17 cellular contexts compared by ENCODE assay signal in genomic region chr13:111396457-111396856, GRCh38.
"Had no signal": no experiment of that assay in that cellular context is flagged by ENCODE, and none has a peak within 500 bp of the region (broad histone marks: within the 10 kb centered on the region; RNA-seq: fewer than 3 reads in every experiment).

No MANE protein-coding gene starts in this region.

- H3K27me3 Mint-ChIP-seq: activated CD4-positive, alpha-beta memory T cell treated with anti-CD3 and anti-CD28 coated beads for 36 hours; activated naive CD8-positive, alpha-beta T cell treated with anti-CD3 and anti-CD28 coated beads, Interleukin-2, amount 50 U/mL, for 24 hours; naive thymus-derived CD8-positive, alpha-beta T cell; stimulated activated naive CD8-positive, alpha-beta T cell treated with anti-CD3 and anti-CD28 coated beads, Interleukin-15, Interleukin-2, amounts not matched to agents 100 ng/mL and 50 ng/mL, for 24 hours had no signal

- H3K4me1 Mint-ChIP-seq: activated naive CD8-positive, alpha-beta T cell treated with anti-CD3 and anti-CD28 coated beads, Interleukin-2, amount 50 U/mL, for 24 hours had no signal

- H3K36me3 Mint-ChIP-seq: activated CD4-positive, alpha-beta memory T cell treated with anti-CD3 and anti-CD28 coated beads for 36 hours; mesothelial cell of epicardium; naive thymus-derived CD8-positive, alpha-beta T cell had no signal

- ATAC-seq: activated naive CD8-positive, alpha-beta T cell treated with anti-CD3 and anti-CD28 coated beads, Interleukin-2, amount 50 U/mL, for 24 hours; naive thymus-derived CD8-positive, alpha-beta T cell; pancreas; right cardiac atrium had no signal

- H3K9me3 Mint-ChIP-seq: activated CD4-positive, alpha-beta memory T cell treated with anti-CD3 and anti-CD28 coated beads for 36 hours; activated naive CD8-positive, alpha-beta T cell treated with anti-CD3 and anti-CD28 coated beads, Interleukin-2, amount 50 U/mL, for 24 hours; naive thymus-derived CD8-positive, alpha-beta T cell; stimulated activated naive CD8-positive, alpha-beta T cell treated with anti-CD3 and anti-CD28 coated beads, Interleukin-15, Interleukin-2, amounts not matched to agents 100 ng/mL and 50 ng/mL, for 24 hours had no signal

- H3K4me3 Mint-ChIP-seq: activated CD4-positive, alpha-beta memory T cell treated with anti-CD3 and anti-CD28 coated beads for 36 hours; activated naive CD4-positive, alpha-beta T cell treated with anti-CD3 and anti-CD28 coated beads for 36 hours; activated naive CD8-positive, alpha-beta T cell treated with anti-CD3 and anti-CD28 coated beads, Interleukin-2, amount 50 U/mL, for 24 hours; mesothelial cell of epicardium; naive thymus-derived CD8-positive, alpha-beta T cell; stimulated activated naive CD8-positive, alpha-beta T cell treated with anti-CD3 and anti-CD28 coated beads, Interleukin-15, Interleukin-2, amounts not matched to agents 100 ng/mL and 50 ng/mL, for 24 hours had no signal

- DNase-seq: activated CD4-positive, alpha-beta memory T cell treated with anti-CD3 and anti-CD28 coated beads for 36 hours; activated CD4-positive, alpha-beta T cell treated with anti-CD3 and anti-CD28 coated beads for 48 hours; activated effector memory CD4-positive, alpha-beta T cell treated with Interleukin-2 at 50 U/mL for 16 hours; activated naive CD4-positive, alpha-beta T cell treated with anti-CD3 and anti-CD28 coated beads for 36 hours; activated naive CD8-positive, alpha-beta T cell treated with anti-CD3 and anti-CD28 coated beads, Interleukin-2, amount 50 U/mL, for 24 hours; activated T-cell treated with anti-CD3 and anti-CD28 coated beads, Interleukin-2, amount 50 U/mL, for 1 hour; effector CD4-positive, alpha-beta T cell; erythroblast; foreskin fibroblast; kidney; naive thymus-derived CD8-positive, alpha-beta T cell; pancreas; right cardiac atrium; stimulated activated CD4-positive, alpha-beta T cell treated with anti-CD3 and anti-CD28 coated beads, Interleukin-12 subunit alpha, Interleukin-12 subunit beta, amount 100 ng/mL, for 4 hours; stimulated activated CD4-positive, alpha-beta T cell treated with anti-CD3 and anti-CD28 coated beads, Interleukin-4, amount 100 ng/mL, for 4 hours had no signal

- H3K27ac Mint-ChIP-seq: activated CD4-positive, alpha-beta memory T cell treated with anti-CD3 and anti-CD28 coated beads for 36 hours; activated naive CD4-positive, alpha-beta T cell treated with anti-CD3 and anti-CD28 coated beads for 36 hours; activated naive CD8-positive, alpha-beta T cell treated with anti-CD3 and anti-CD28 coated beads, Interleukin-2, amount 50 U/mL, for 24 hours; mesothelial cell of epicardium; stimulated activated naive CD8-positive, alpha-beta T cell treated with anti-CD3 and anti-CD28 coated beads, Interleukin-15, Interleukin-2, amounts not matched to agents 100 ng/mL and 50 ng/mL, for 24 hours had no signal
